Comparison of ENCODE assay signal across 20 cellular contexts in the genomic region with DNA sequence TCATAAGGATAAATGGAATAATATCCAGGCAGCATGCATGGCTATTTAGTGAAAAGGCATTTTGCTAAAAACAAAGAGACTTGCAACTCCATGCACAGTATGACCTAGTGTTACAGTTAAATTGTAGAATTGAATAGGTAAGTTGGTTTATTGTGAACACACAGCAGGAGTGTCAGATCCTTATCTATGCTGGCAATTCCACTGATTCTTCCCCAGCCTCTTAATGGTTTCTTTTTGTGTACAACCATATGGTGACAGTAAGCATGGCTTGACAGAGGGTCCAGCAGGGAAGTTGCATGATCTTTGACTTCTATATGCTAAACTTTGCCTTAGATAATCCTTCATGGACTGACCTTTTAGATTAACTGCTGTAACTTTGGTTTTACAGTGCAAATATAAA.
DNase-seq lines count a peak whose midpoint lies in the region; ATAC-seq and TF ChIP-seq lines count a peak whose summit lies in the region.
"Had no signal": no experiment of that assay in that cellular context is flagged by ENCODE, and none has a peak within 500 bp of the region (broad histone marks: within the 10 kb centered on the region; RNA-seq: fewer than 3 reads in every experiment).

No MANE protein-coding gene starts in this region.

- H3K9ac ChIP-seq in neural progenitor cell, result no peak overlapping the region

- ATAC-seq in aorta (ENCODE audit: low FRiP score), result no peak
- ATAC-seq: HCT116 had no signal

- H3K36me3 ChIP-seq in neural progenitor cell, result no peaks in the 10 kb centered on the region
- H3K36me3 ChIP-seq in ascending aorta, result no peaks in the 10 kb centered on the region
- no peaks in the 10 kb centered on the region for H3K36me3 ChIP-seq in aorta (ENCODE audit: control insufficient read depth in 1 of 2, insufficient read depth in 2 of 2, low read length in 1 of 2)
- H3K36me3 ChIP-seq: MG63 had no signal

- TF ChIP-seq CTCF in neural progenitor cell (IDR thresholded peaks at IDR 0.05) (no peak), ascending aorta (IDR thresholded peaks at IDR 0.05) (no peak)

- H2AFZ ChIP-seq in neural progenitor cell (replicated peaks), result no peak overlapping the region

- H3K4me3 ChIP-seq in neural progenitor cell (no peak overlapping the region), ascending aorta (no peak overlapping the region), aorta (ENCODE audit: low read length in 2 of 2) (no peak overlapping the region)
- H3K4me3 ChIP-seq: MG63 had no signal

- H3K27ac ChIP-seq in neural progenitor cell, result no peak overlapping the region
- no peak overlapping the region for H3K27ac ChIP-seq in ascending aorta
- H3K27ac ChIP-seq in aorta (ENCODE audit: low read depth in 1 of 2, low read length in 2 of 2), result no peak overlapping the region
- H3K27ac ChIP-seq: C4-2B had no signal

- no peak overlapping the region for H3K4me2 ChIP-seq in neural progenitor cell

- no peaks in the 10 kb centered on the region for H3K9me3 Mint-ChIP-seq in neural progenitor cell

- no peaks in the 10 kb centered on the region for H4K20me1 ChIP-seq in neural progenitor cell (ENCODE audit: low read depth)

- H3K79me2 ChIP-seq in neural progenitor cell (ENCODE audit: low read depth), result no peaks in the 10 kb centered on the region

- H3K4me1 ChIP-seq in neural progenitor cell (peaks cover 6% of the 10 kb centered on the region), ascending aorta (no peaks in the 10 kb centered on the region), aorta (ENCODE audit: control insufficient read depth in 1 of 2, insufficient read depth in 2 of 2, low read length in 2 of 2) (no peaks in the 10 kb centered on the region)

- H3K27me3 ChIP-seq in neural progenitor cell (no peaks in the 10 kb centered on the region), ascending aorta (no peaks in the 10 kb centered on the region), aorta (ENCODE audit: control insufficient read depth in 1 of 2, insufficient read depth in 2 of 2, low read length in 1 of 2) (no peaks in the 10 kb centered on the region)
- H3K27me3 ChIP-seq: MG63 had no signal

- intact Hi-C loops in ascending aorta (cut with DNase I) (no loop called here), aorta (cut with DNase I) (no loop called here)

- H3K9me3 ChIP-seq in neural progenitor cell (ENCODE audit: low read depth) (no peaks in the 10 kb centered on the region), ascending aorta (no peaks in the 10 kb centered on the region), aorta (ENCODE audit: control insufficient read depth, low read length) (no peaks in the 10 kb centered on the region)
- H3K9me3 ChIP-seq: MG63 had no signal

- H3K4me3 Mint-ChIP-seq in neural progenitor cell, result no peak overlapping the region
- H3K4me3 Mint-ChIP-seq: T-helper 1 cell treated with Interleukin-12 subunit alpha and Interleukin-12 subunit beta and Interleukin-4 antibody, amounts not matched to agents 30 μg/mL and 1 μg/mL, for 36 hours had no signal

- H3K27ac Mint-ChIP-seq in neural progenitor cell, result no peak overlapping the region
- H3K27ac Mint-ChIP-seq: T-helper 1 cell treated with Interleukin-12 subunit alpha and Interleukin-12 subunit beta and Interleukin-4 antibody, amounts not matched to agents 30 μg/mL and 1 μg/mL, for 36 hours had no signal

- H3K4me1 Mint-ChIP-seq in neural progenitor cell, result no peaks in the 10 kb centered on the region

- H3K27me3 Mint-ChIP-seq in neural progenitor cell (ENCODE audit: insufficient read depth, low read depth), result peaks cover 2% of the 10 kb centered on the region

- no peaks in the 10 kb centered on the region for H3K36me3 Mint-ChIP-seq in neural progenitor cell

- DNase-seq in NCI-H345 (lab: John Stamatoyannopoulos, UW) (peak; percentile 1), NCI-H345 treated with DMSO at 0.1 percent for 48 hours (lab: John Stamatoyannopoulos, UW; ENCODE audit: unreplicated experiment) (no peak), HuH-7 (ENCODE audit: low spot score) (peak; percentile 8), SK-N-DZ (ENCODE audit: low spot score) (peak; percentile 3), neural progenitor cell (ENCODE audit: low spot score) (peak; percentile 49), GM19240 (ENCODE audit: insufficient read length, low spot score) (no peak), ascending aorta (ENCODE audit: low spot score in 2 of 2) (no peak), aorta (no peak)
- DNase-seq: DMS153; MG63; NCI-H1092; NCI-H187 treated with DMSO at 0.1 percent for 48 hours; NCI-H524 treated with DMSO at 0.1 percent for 48 hours; NK-92 treated with Interleukin-12 subunit alpha and Interleukin-12 subunit beta, amount 100 ng/mL, for 24 hours; OCI-M1; RPMI8226; SIG-M5 had no signal

- no peaks in the 10 kb centered on the region for H3F3A ChIP-seq in neural progenitor cell (ENCODE audit: low read depth)

Comparison
In these comparisons a context has a peak if more than half of its experiments do, and no peak if none do; other contexts are left out.
1. DNase-seq: peak in NCI-H345 (single experiment), HuH-7 (single experiment), SK-N-DZ (single experiment) and neural progenitor cell (single experiment); none in NCI-H345 treated with DMSO at 0.1 percent for 48 hours (single experiment), GM19240 (single experiment), ascending aorta (0 of 2) and aorta (0 of 2).